In genomic region chr1:112267929-112268328, GRCh38 we compare ENCODE assay signal across 17 cellular contexts.
DNase-seq lines count a peak whose midpoint lies in the region; ATAC-seq and TF ChIP-seq lines count a peak whose summit lies in the region.
"Had no signal": no experiment of that assay in that cellular context is flagged by ENCODE, and none has a peak within 500 bp of the region (broad histone marks: within the 10 kb centered on the region; RNA-seq: fewer than 3 reads in every experiment).

No MANE protein-coding gene starts in this region.

- no peak overlapping the region for H3K4me3 Mint-ChIP-seq in stimulated activated effector memory CD8-positive, alpha-beta T cell treated with anti-CD3 and anti-CD28 coated beads, Interleukin-12 subunit alpha, Interleukin-12 subunit beta, amount 100 ng/mL, for 72 hours
- H3K4me3 Mint-ChIP-seq in endothelial cell (ENCODE audit: unreplicated experiment) = no peak overlapping the region
- H3K4me3 Mint-ChIP-seq: H9; T-helper 2 cell treated with Interferon-gamma antibody and Interleukin-4, amounts not matched to agents 5 μg/mL and 100 μg/mL, for 36 hours had no signal

- H3K4me3 ChIP-seq in OCI-LY3 (ENCODE audit: low read length) (no peak overlapping the region), lower lobe of right lung (no peak overlapping the region)
- H3K4me3 ChIP-seq: prostate gland had no signal

- no peaks in the 10 kb centered on the region for H3K79me2 ChIP-seq in OCI-LY3 (ENCODE audit: low read length)

- H2AFZ ChIP-seq in OCI-LY3 (ENCODE audit: low read depth, low read length) = no peak overlapping the region

- H3K4me1 Mint-ChIP-seq in stimulated activated effector memory CD8-positive, alpha-beta T cell treated with anti-CD3 and anti-CD28 coated beads, Interleukin-12 subunit alpha, Interleukin-12 subunit beta, amount 100 ng/mL, for 72 hours = no peaks in the 10 kb centered on the region
- H3K4me1 Mint-ChIP-seq in endothelial cell (ENCODE audit: unreplicated experiment) = peaks cover 28% of the 10 kb centered on the region
- H3K4me1 Mint-ChIP-seq: H9 had no signal

- H3K36me3 ChIP-seq in OCI-LY3 (replicated peaks; ENCODE audit: low read depth, low read length) = no peaks in the 10 kb centered on the region
- no peaks in the 10 kb centered on the region for H3K36me3 ChIP-seq in lower lobe of right lung
- H3K36me3 ChIP-seq: prostate gland had no signal

- H3K36me3 Mint-ChIP-seq in stimulated activated effector memory CD8-positive, alpha-beta T cell treated with anti-CD3 and anti-CD28 coated beads, Interleukin-12 subunit alpha, Interleukin-12 subunit beta, amount 100 ng/mL, for 72 hours = no peaks in the 10 kb centered on the region
- no peaks in the 10 kb centered on the region for H3K36me3 Mint-ChIP-seq in endothelial cell (ENCODE audit: low read depth, unreplicated experiment)

- H3K9me3 ChIP-seq in OCI-LY3 (ENCODE audit: insufficient read depth, low read length) = no peaks in the 10 kb centered on the region
- H3K9me3 ChIP-seq in lower lobe of right lung = no peaks in the 10 kb centered on the region
- H3K9me3 ChIP-seq: Caco-2, prostate gland had no signal

- TF ChIP-seq CTCF in OCI-LY3 (IDR thresholded peaks at IDR 0.05; ENCODE audit: low read depth, low read length) = no peak
- TF ChIP-seq CTCF in foreskin keratinocyte (conservative IDR thresholded peaks at IDR 0.05) = no peak
- no peak for TF ChIP-seq CTCF in lower lobe of right lung (IDR thresholded peaks at IDR 0.05)
- TF ChIP-seq CTCF in endothelial cell (IDR thresholded peaks at IDR 0.05; ENCODE audit: unreplicated experiment) = no peak

- no peaks in the 10 kb centered on the region for H3K9me3 Mint-ChIP-seq in stimulated activated effector memory CD8-positive, alpha-beta T cell treated with anti-CD3 and anti-CD28 coated beads, Interleukin-12 subunit alpha, Interleukin-12 subunit beta, amount 100 ng/mL, for 72 hours
- H3K9me3 Mint-ChIP-seq in endothelial cell (ENCODE audit: unreplicated experiment) = no peaks in the 10 kb centered on the region
- H3K9me3 Mint-ChIP-seq: T-helper 2 cell treated with Interferon-gamma antibody and Interleukin-4, amounts not matched to agents 5 μg/mL and 100 μg/mL, for 36 hours had no signal

- H3K27me3 ChIP-seq in OCI-LY3 (ENCODE audit: low read depth, low read length) (no peaks in the 10 kb centered on the region), foreskin keratinocyte (peaks cover 53% of the 10 kb centered on the region), lower lobe of right lung (ENCODE audit: low read depth) (no peaks in the 10 kb centered on the region)

- H3K4me1 ChIP-seq in OCI-LY3 (ENCODE audit: low read length) (peaks cover 62% of the 10 kb centered on the region), foreskin keratinocyte (no peaks in the 10 kb centered on the region), lower lobe of right lung (peaks cover 27% of the 10 kb centered on the region)
- H3K4me1 ChIP-seq: Caco-2 had no signal

- H3K9ac ChIP-seq in OCI-LY3 (ENCODE audit: low read length) = no peak overlapping the region; the same call in 1 of the 2 replicates

- no peak for DNase-seq in foreskin keratinocyte
- no peak for DNase-seq in lower lobe of right lung
- DNase-seq in stimulated activated effector memory CD8-positive, alpha-beta T cell treated with anti-CD3 and anti-CD28 coated beads, Interleukin-12 subunit alpha, Interleukin-12 subunit beta, amount 100 ng/mL, for 72 hours (ENCODE audit: low spot score in 2 of 2) = no peak
- no peak for DNase-seq in pons (ENCODE audit: low spot score)
- DNase-seq in activated CD4-positive, CD25-positive, alpha-beta regulatory T cell (lab: John Stamatoyannopoulos, UW) = no peak
- no peak for DNase-seq in stimulated activated CD4-positive, alpha-beta T cell treated with anti-CD3 and anti-CD28 coated beads, Interleukin-2, amount 100 ng/mL, for 48 hours
- DNase-seq in endothelial cell (ENCODE audit: low spot score) = no peak
- DNase-seq: activated CD4-positive, alpha-beta T cell treated with anti-CD3 and anti-CD28 coated beads for 1 hour; activated effector memory CD4-positive, alpha-beta T cell treated with anti-CD3 and anti-CD28 coated beads, Interleukin-2, amount 50 U/mL, for 16 hours; Caco-2; GDM1; H9; NCI-H446 treated with DMSO at 0.1 percent for 48 hours had no signal

- peak; percentile 15 for ATAC-seq in foreskin keratinocyte
- peak; percentile 40 to 57 for ATAC-seq in lower lobe of right lung
- peak; percentile 31 for ATAC-seq in stimulated activated effector memory CD8-positive, alpha-beta T cell treated with anti-CD3 and anti-CD28 coated beads, Interleukin-12 subunit alpha, Interleukin-12 subunit beta, amount 100 ng/mL, for 72 hours

- H3K27ac ChIP-seq in OCI-LY3 (ENCODE audit: low read length) (peak overlapping the region; percentile 50), foreskin keratinocyte (no peak overlapping the region), lower lobe of right lung (no peak overlapping the region)
- H3K27ac ChIP-seq: epithelial cell of prostate, prostate gland had no signal

- H3K4me2 ChIP-seq in OCI-LY3 (ENCODE audit: low read length) = peak overlapping the region; percentile 41

- H4K20me1 ChIP-seq in OCI-LY3 (ENCODE audit: insufficient read depth, low read length) = no peaks in the 10 kb centered on the region

- peaks cover 2% of the 10 kb centered on the region for H3K27me3 Mint-ChIP-seq in endothelial cell (ENCODE audit: unreplicated experiment)

- intact Hi-C loops in lower lobe of right lung (cut with DNase I) = no loop called here

- no peak overlapping the region for H3K27ac Mint-ChIP-seq in stimulated activated effector memory CD8-positive, alpha-beta T cell treated with anti-CD3 and anti-CD28 coated beads, Interleukin-12 subunit alpha, Interleukin-12 subunit beta, amount 100 ng/mL, for 72 hours
- no peak overlapping the region for H3K27ac Mint-ChIP-seq in endothelial cell (ENCODE audit: unreplicated experiment)
- H3K27ac Mint-ChIP-seq: H9; T-helper 2 cell treated with Interferon-gamma antibody and Interleukin-4, amounts not matched to agents 5 μg/mL and 100 μg/mL, for 36 hours had no signal
